In genomic region chr22:24834845-24835570, GRCh38 we compare ENCODE assay signal across 10 cellular contexts. TPM values are rescaled to one million over a fixed set of nuclear protein-coding genes. Genes with fewer than 3 reads are reported as not detected.
DNase-seq lines count a peak whose midpoint lies in the region; ATAC-seq and TF ChIP-seq lines count a peak whose summit lies in the region.
"Had no signal": no experiment of that assay in that cellular context is flagged by ENCODE, and none has a peak within 500 bp of the region (broad histone marks: within the 10 kb centered on the region; RNA-seq: fewer than 3 reads in every experiment).

No MANE protein-coding gene starts in this region.

- CTCF ChIA-PET in RWPE1 (lab: Yijun Ruan, JAX), result no interaction called here

- H3K4me1 Mint-ChIP-seq in chondrocyte (ENCODE audit: low read depth) (no peaks in the 10 kb centered on the region), neural crest cell (no peaks in the 10 kb centered on the region)

- no peak for ATAC-seq in HG02642 (IDR thresholded peaks at IDR 0.05; ENCODE audit: poor library complexity, unreplicated experiment)

- H3K27ac ChIP-seq in RWPE1, result no peak overlapping the region
- H3K27ac ChIP-seq: prostate gland had no signal

- POLR2A ChIA-PET in RWPE1 (lab: Yijun Ruan, JAX; ENCODE audit: low non-redundant PET), result no interaction called here

- H3K27ac Mint-ChIP-seq in chondrocyte (ENCODE audit: unreplicated experiment), result no peak overlapping the region
- no peak overlapping the region for H3K27ac Mint-ChIP-seq in neural crest cell (ENCODE audit: unreplicated experiment)

- H3K4me3 Mint-ChIP-seq in chondrocyte (ENCODE audit: unreplicated experiment) (no peak overlapping the region), neural crest cell (no peak overlapping the region)

- H3K9me3 Mint-ChIP-seq in chondrocyte (ENCODE audit: low read depth) (peaks cover 8% of the 10 kb centered on the region), neural crest cell (peaks cover 3% of the 10 kb centered on the region)

- peaks cover 51% of the 10 kb centered on the region for H3K27me3 Mint-ChIP-seq in chondrocyte (ENCODE audit: low read depth)
- H3K27me3 Mint-ChIP-seq in neural crest cell (ENCODE audit: low read depth), result peaks cover 7% of the 10 kb centered on the region

- H3K36me3 Mint-ChIP-seq in chondrocyte (ENCODE audit: low read depth) (peaks cover 3% of the 10 kb centered on the region), neural crest cell (ENCODE audit: low read depth) (no peaks in the 10 kb centered on the region)

- DNase-seq in DMS153 (lab: John Stamatoyannopoulos, UW) (peak; percentile 31), DMS153 treated with DMSO at 0.1 percent for 48 hours (lab: John Stamatoyannopoulos, UW; ENCODE audit: unreplicated experiment) (no peak), NCI-H1092 treated with DMSO at 0.1 percent for 48 hours (lab: John Stamatoyannopoulos, UW) (peak; percentile 59), chondrocyte (ENCODE audit: low spot score) (no peak), neural crest cell (ENCODE audit: low read depth, low spot score) (no peak), NOMO-1 treated with dmso at 0.1 percent for 144 hours (lab: John Stamatoyannopoulos, UW; ENCODE audit: unreplicated experiment) (no peak), RWPE1 (ENCODE audit: low spot score) (no peak)

- TF ChIP-seq CTCF in chondrocyte (IDR thresholded peaks at IDR 0.05), result peak; percentile 46
- TF ChIP-seq CTCF in neural crest cell (conservative IDR thresholded peaks at IDR 0.05), result peak; percentile 52
- no peak for TF ChIP-seq CTCF in RWPE1 (conservative IDR thresholded peaks at IDR 0.05; ENCODE audit: low read depth)

RNA-seq across cellular contexts. Expression of gene SGSM1, which starts 29.0 kb away (rescaled TPM):
- 0.05 TPM in 1 of 3 replicates, not detected in the others for total RNA-seq in chondrocyte
- 0.50 and 0.75 TPM in 2 replicates for total RNA-seq in neural crest cell
- total RNA-seq: fibroblast of lung had no signal

Comparison
In these comparisons a context has a peak if more than half of its experiments do, and no peak if none do; other contexts are left out.
1. DNase-seq: peak in DMS153 (single experiment) and NCI-H1092 treated with DMSO at 0.1 percent for 48 hours (single experiment); none in DMS153 treated with DMSO at 0.1 percent for 48 hours (single experiment), chondrocyte (single experiment), neural crest cell (single experiment), NOMO-1 treated with dmso at 0.1 percent for 144 hours (single experiment) and RWPE1 (single experiment).